Comparison of ENCODE assay signal across 8 cellular contexts in genomic region chrX:53714580-53715335, GRCh38. TPM values are rescaled to one million over a fixed set of nuclear protein-coding genes. Genes with fewer than 3 reads are reported as not detected.
DNase-seq lines count a peak whose midpoint lies in the region; ATAC-seq, FAIRE-seq and TF ChIP-seq lines count a peak whose summit lies in the region.

No MANE protein-coding gene starts in this region.

- H3K27me3 ChIP-seq in brain microvascular endothelial cell (replicated peaks) (no peaks in the 10 kb centered on the region), spleen (replicated peaks in 1 of 7) (no peaks in the 10 kb centered on the region), left ventricle myocardium inferior (ENCODE audit: low read depth) (no peaks in the 10 kb centered on the region), colonic mucosa (no peaks in the 10 kb centered on the region)

- no peak for TF ChIP-seq CTCF in CD14-positive monocyte (IDR thresholded peaks at IDR 0.05)
- TF ChIP-seq CTCF in brain microvascular endothelial cell (IDR thresholded peaks at IDR 0.05; ENCODE audit: low read depth, low read length, missing control alignments): no peak
- TF ChIP-seq CTCF in spleen (IDR thresholded peaks at IDR 0.05 in 8 of 11, conservative IDR thresholded peaks at IDR 0.05 in 3 of 11): peak in 2 of 11 experiments; percentile 11 to 13
- no peak for TF ChIP-seq CTCF in left ventricle myocardium inferior (IDR thresholded peaks at IDR 0.05; ENCODE audit: borderline replicate concordance)
- TF ChIP-seq CTCF in colonic mucosa (IDR thresholded peaks at IDR 0.05): no peak

- H3K4me3 ChIP-seq in brain microvascular endothelial cell (ENCODE audit: low read depth, low read length) (no peak overlapping the region), spleen (peak overlapping the region in 1 of 8 donors; percentile 47), left ventricle myocardium inferior (no peak overlapping the region), colonic mucosa (no peak overlapping the region)

- no peak overlapping the region for H3K27ac ChIP-seq in brain microvascular endothelial cell
- H3K27ac ChIP-seq in spleen: peak overlapping the region; percentile 32 to 87 (median 66)
- no peak overlapping the region for H3K27ac ChIP-seq in left ventricle myocardium inferior (replicated peaks)
- no peak overlapping the region for H3K27ac ChIP-seq in colonic mucosa

- no peak overlapping the region for H3K9ac ChIP-seq in colonic mucosa (ENCODE audit: low read depth in 2 of 2, low read length in 2 of 2)

- no peaks in the 10 kb centered on the region for H3K9me3 ChIP-seq in T-helper 17 cell (ENCODE audit: control insufficient read depth, low read length, poor library complexity, severe bottlenecking)
- H3K9me3 ChIP-seq in spleen: no peaks in the 10 kb centered on the region
- no peaks in the 10 kb centered on the region for H3K9me3 ChIP-seq in left ventricle myocardium inferior (replicated peaks)
- H3K9me3 ChIP-seq in colonic mucosa: no peaks in the 10 kb centered on the region

- 4 to 35% (median 15%) methylated on average over 4 of the region's 4 CpGs for WGBS in spleen, 5 donors

- no peaks in the 10 kb centered on the region for H3K36me3 Mint-ChIP-seq in CD14-positive monocyte
- peaks cover 3% of the 10 kb centered on the region for H3K36me3 Mint-ChIP-seq in T-helper 17 cell (ENCODE audit: low read depth)

- peaks cover 5 to 42% (median 31%) of the 10 kb centered on the region in 6 donors for H3K4me1 ChIP-seq in spleen
- no peaks in the 10 kb centered on the region for H3K4me1 ChIP-seq in left ventricle myocardium inferior
- no peaks in the 10 kb centered on the region for H3K4me1 ChIP-seq in colonic mucosa

- intact Hi-C loops in CD14-positive monocyte (cut with micrococcal nuclease) (no loop called here), spleen (cut with DNase I; ENCODE audit: low total_unique reads) (no loop called here), left ventricle myocardium inferior (cut with micrococcal nuclease) (no loop called here), colonic mucosa (cut with DNase I) (no loop called here)

- peaks cover 34% of the 10 kb centered on the region for H3K4me1 Mint-ChIP-seq in CD14-positive monocyte
- peaks cover 30% of the 10 kb centered on the region for H3K4me1 Mint-ChIP-seq in T-helper 17 cell

- peak; percentile 100 for FAIRE-seq in GM19239 (lab: Jason Lieb, UNC)

- H3K36me3 ChIP-seq in brain microvascular endothelial cell (replicated peaks) (no peaks in the 10 kb centered on the region), spleen (no peaks in the 10 kb centered on the region), left ventricle myocardium inferior (no peaks in the 10 kb centered on the region), colonic mucosa (no peaks in the 10 kb centered on the region)

- in situ Hi-C loops in brain microvascular endothelial cell (cut with HindIII; ENCODE audit: low pct_ligation_motif_present, low sequenced_read_pairs): no loop called here

- no peak for TF ChIP-seq POLR2A in spleen (IDR thresholded peaks at IDR 0.05)

- DNase-seq in CD14-positive monocyte (ENCODE audit: low spot score): peak; percentile 38
- no peak for DNase-seq in GM19239 (ENCODE audit: insufficient read length, low spot score)
- DNase-seq in T-helper 17 cell: peak; percentile 25 to 43 (median 26)
- peak; percentile 16 for DNase-seq in brain microvascular endothelial cell
- DNase-seq in spleen: no peak
- no peak for DNase-seq in left ventricle myocardium inferior
- DNase-seq in colonic mucosa: no peak

- ATAC-seq in HG03342 (IDR thresholded peaks at IDR 0.05; ENCODE audit: unreplicated experiment) (peak; percentile 56), T-helper 17 cell (peak; percentile 79)

- peak overlapping the region in 4 of 7 donors; percentile 15 to 47 (median 34) for H3K27ac Mint-ChIP-seq in CD14-positive monocyte
- peak overlapping the region; percentile 98 for H3K27ac Mint-ChIP-seq in T-helper 17 cell

- H3K4me3 Mint-ChIP-seq in CD14-positive monocyte: peak overlapping the region in 1 of 2 donors; percentile 55
- peak overlapping the region; percentile 89 for H3K4me3 Mint-ChIP-seq in T-helper 17 cell

- H3K9me3 Mint-ChIP-seq in CD14-positive monocyte: peaks cover 0 to 1% (median 0%) of the 10 kb centered on the region in 7 donors

- H3K27me3 Mint-ChIP-seq in CD14-positive monocyte (ENCODE audit: low read depth in 3 of 3) (peaks cover 0 to 24% (median 0%) of the 10 kb centered on the region in 3 donors), T-helper 17 cell (no peaks in the 10 kb centered on the region)

RNA-seq across cellular contexts. Expression of gene HUWE1, which starts 28.2 kb away (rescaled TPM):
- polyA plus RNA-seq in CD14-positive monocyte (1 to 10 TPM; 1.8 to 4.3 TPM), spleen (10 to 100 TPM; 19.1 to 27.0 (median 19.2) TPM)
- total RNA-seq in T-helper 17 cell (100 to 1,000 TPM; 211 to 214 TPM), spleen (100 to 1,000 TPM; 122 to 204 (median 164) TPM), left ventricle myocardium inferior (130 TPM), colonic mucosa (100 to 1,000 TPM; 116 to 169 TPM)

Comparison
In these comparisons a context has a peak if more than half of its experiments do, and no peak if none do; other contexts are left out.
1. DNase-seq: peak in CD14-positive monocyte (single experiment), T-helper 17 cell (3 of 3) and brain microvascular endothelial cell (single experiment); none in GM19239 (single experiment), spleen (single experiment), left ventricle myocardium inferior (single experiment) and colonic mucosa (single experiment).
2. H3K27ac ChIP-seq: peak in spleen (8 of 8); none in brain microvascular endothelial cell (single experiment), left ventricle myocardium inferior (single experiment) and colonic mucosa (single experiment).